ENCODE assay signal across 18 cellular contexts in the genomic region with DNA sequence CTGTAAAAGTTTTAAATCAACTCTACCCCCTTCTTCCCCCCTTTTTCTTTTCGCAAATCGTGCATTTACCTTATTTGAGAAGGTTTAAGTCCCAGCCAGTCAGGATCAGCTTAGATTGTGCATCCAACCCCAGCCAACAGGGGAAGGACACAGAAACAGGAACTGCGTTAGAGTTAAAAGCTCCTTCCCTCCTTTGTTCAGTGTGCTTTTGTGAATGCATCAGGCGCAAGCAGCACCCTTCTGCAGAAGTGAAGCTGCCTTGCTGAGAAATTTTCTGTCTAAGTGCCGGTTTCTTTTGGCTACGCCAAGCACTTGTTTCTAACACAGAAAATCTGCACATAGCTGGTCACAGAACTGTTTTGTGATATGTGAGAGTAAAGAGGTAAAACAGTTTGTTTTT.
"Had no signal": no experiment of that assay in that cellular context is flagged by ENCODE, and none has a peak within 500 bp of the region (broad histone marks: within the 10 kb centered on the region; RNA-seq: fewer than 3 reads in every experiment).

No MANE protein-coding gene starts in this region.

- DNase-seq: effector memory CD4-positive, alpha-beta T cell; gastrocnemius medialis; left colon; mesendoderm; naive thymus-derived CD4-positive, alpha-beta T cell; nephron progenitor cell; posterior cingulate gyrus; spleen; stimulated activated CD4-positive, alpha-beta T cell treated with anti-CD3 and anti-CD28 coated beads, Interleukin-15, amount 100 ng/mL, for 24 hours; stimulated activated CD4-positive, alpha-beta T cell treated with anti-CD3 and anti-CD28 coated beads, Interleukin-1b, Interleukin-23, amount 100 ng/mL, for 48 hours; stimulated activated naive CD4-positive, alpha-beta T cell; stomach; substantia nigra; transverse colon had no signal

- H3K4me1 ChIP-seq: esophagus muscularis mucosa, spleen, stomach, transverse colon had no signal

- H3K27ac ChIP-seq: epithelial cell of prostate, esophagus muscularis mucosa, gastrocnemius medialis, neutrophil, spleen, stomach, thoracic aorta, transverse colon had no signal

- H3K27ac Mint-ChIP-seq: naive thymus-derived CD4-positive, alpha-beta T cell had no signal

- H3K36me3 ChIP-seq: esophagus muscularis mucosa, gastrocnemius medialis, neutrophil, spleen, stomach, thoracic aorta, transverse colon had no signal

- H3K27me3 ChIP-seq: esophagus muscularis mucosa, gastrocnemius medialis, neutrophil, spleen, stomach, transverse colon had no signal

- H3K4me3 Mint-ChIP-seq: naive thymus-derived CD4-positive, alpha-beta T cell; nephron progenitor cell had no signal

- H3K9me3 ChIP-seq: gastrocnemius medialis, neutrophil, thoracic aorta, transverse colon had no signal

- H3K4me3 ChIP-seq: esophagus muscularis mucosa, gastrocnemius medialis, spleen, stomach, thoracic aorta, transverse colon had no signal
